In the genomic region with DNA sequence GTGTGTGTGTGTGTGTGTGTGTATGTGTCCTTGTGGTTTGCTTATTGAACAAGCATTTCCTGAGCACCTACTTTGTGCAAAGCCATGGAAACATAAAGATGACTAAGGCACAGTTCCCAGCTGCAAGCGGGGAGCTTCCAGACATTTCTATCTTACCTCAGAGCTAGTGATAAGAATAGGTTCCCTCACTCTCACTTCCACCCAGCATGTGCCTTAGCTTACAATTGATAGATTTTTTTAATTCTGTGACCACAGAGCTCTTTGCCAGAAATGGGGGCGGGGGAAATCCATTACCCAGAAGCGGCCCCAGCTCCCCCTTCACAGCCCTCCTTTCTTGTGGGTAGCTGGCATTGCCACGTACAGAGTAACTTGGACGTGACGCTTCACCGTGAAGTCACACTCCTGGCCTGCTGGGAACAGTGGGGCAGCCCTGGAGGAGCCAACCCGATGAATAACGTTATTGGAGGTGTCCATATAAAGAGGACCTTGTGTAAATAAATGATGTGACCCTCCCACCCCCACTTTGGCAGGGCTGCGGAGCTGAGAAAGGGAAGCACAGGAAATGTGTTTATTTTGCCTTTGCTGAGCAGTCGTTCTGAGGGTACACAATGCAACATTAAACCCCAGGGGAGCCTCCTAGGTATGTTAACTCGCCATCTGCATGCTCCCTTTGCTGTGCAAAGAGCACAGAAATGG, we compare ENCODE assay signal across 8 cellular contexts.
DNase-seq lines count a peak whose midpoint lies in the region; ATAC-seq and TF ChIP-seq lines count a peak whose summit lies in the region.

No MANE protein-coding gene starts in this region.

- POLR2A ChIA-PET in AG04449 (lab: Yijun Ruan, JAX): no interaction called here

- H3K4me3 ChIP-seq in AG04449 (ENCODE audit: low read depth, low read length): no peak overlapping the region

- peak overlapping the region; percentile 59 to 71 for H3K4me3 Mint-ChIP-seq in effector memory CD8-positive, alpha-beta T cell

- H3K4me1 Mint-ChIP-seq in effector memory CD8-positive, alpha-beta T cell (ENCODE audit: low read depth in 2 of 2): peaks cover 51 to 67% of the 10 kb centered on the region in 2 donors

- H3K36me3 Mint-ChIP-seq in effector memory CD8-positive, alpha-beta T cell (ENCODE audit: insufficient read depth): peaks cover 8% of the 10 kb centered on the region

- peak; percentile 87 for ATAC-seq in effector memory CD8-positive, alpha-beta T cell (replicated peaks)

- CTCF ChIA-PET in AG04449 (lab: Yijun Ruan, JAX): interaction anchor here (1.7 to 2.0 kb wide), 2 partner anchors 9 to 314 kb away, joined by 6 to 7 read pairs; no protein-coding TSS in a partner anchor

- H3K27ac Mint-ChIP-seq in effector memory CD8-positive, alpha-beta T cell: peak overlapping the region; percentile 85

- peak; percentile 65 for DNase-seq in AG04449 (ENCODE audit: low read depth, low spot score)
- peak; percentile 49 for DNase-seq in GM20000 (ENCODE audit: low spot score)
- peak; percentile 12 for DNase-seq in NAMALWA (ENCODE audit: low spot score)
- peak; percentile 89 for DNase-seq in activated CD4-positive, alpha-beta T cell treated with anti-CD3 and anti-CD28 coated beads for 48 hours
- peak; percentile 53 to 65 (median 53) for DNase-seq in effector memory CD8-positive, alpha-beta T cell
- DNase-seq in stimulated activated CD8-positive, alpha-beta memory T cell treated with anti-CD3 and anti-CD28 coated beads, Interleukin-12 subunit alpha, Interleukin-12 subunit beta, amount 100 ng/mL, for 24 hours (ENCODE audit: extremely low read depth): peak; percentile 58
- DNase-seq in RPMI8226: no peak
- no peak for DNase-seq in DMS53 (lab: John Stamatoyannopoulos, UW)

- H3K9me3 Mint-ChIP-seq in effector memory CD8-positive, alpha-beta T cell: no peaks in the 10 kb centered on the region

- no peak for TF ChIP-seq CTCF in AG04449 (IDR thresholded peaks at IDR 0.05; ENCODE audit: insufficient read depth, low read length, missing control alignments)
- no peak for TF ChIP-seq CTCF in GM20000 (IDR thresholded peaks at IDR 0.05; ENCODE audit: extremely low read depth, missing control alignments)

- H3K27me3 Mint-ChIP-seq in effector memory CD8-positive, alpha-beta T cell: no peaks in the 10 kb centered on the region

Comparison
In these comparisons a context has a peak if more than half of its experiments do, and no peak if none do; other contexts are left out.
1. DNase-seq: peak in AG04449 (single experiment), GM20000 (single experiment), NAMALWA (single experiment), activated CD4-positive, alpha-beta T cell treated with anti-CD3 and anti-CD28 coated beads for 48 hours (single experiment), effector memory CD8-positive, alpha-beta T cell (3 of 3) and stimulated activated CD8-positive, alpha-beta memory T cell treated with anti-CD3 and anti-CD28 coated beads, Interleukin-12 subunit alpha, Interleukin-12 subunit beta, amount 100 ng/mL, for 24 hours (single experiment); none in RPMI8226 (single experiment) and DMS53 (single experiment).